Comparison of ENCODE assay signal across 15 cellular contexts in the genomic region with DNA sequence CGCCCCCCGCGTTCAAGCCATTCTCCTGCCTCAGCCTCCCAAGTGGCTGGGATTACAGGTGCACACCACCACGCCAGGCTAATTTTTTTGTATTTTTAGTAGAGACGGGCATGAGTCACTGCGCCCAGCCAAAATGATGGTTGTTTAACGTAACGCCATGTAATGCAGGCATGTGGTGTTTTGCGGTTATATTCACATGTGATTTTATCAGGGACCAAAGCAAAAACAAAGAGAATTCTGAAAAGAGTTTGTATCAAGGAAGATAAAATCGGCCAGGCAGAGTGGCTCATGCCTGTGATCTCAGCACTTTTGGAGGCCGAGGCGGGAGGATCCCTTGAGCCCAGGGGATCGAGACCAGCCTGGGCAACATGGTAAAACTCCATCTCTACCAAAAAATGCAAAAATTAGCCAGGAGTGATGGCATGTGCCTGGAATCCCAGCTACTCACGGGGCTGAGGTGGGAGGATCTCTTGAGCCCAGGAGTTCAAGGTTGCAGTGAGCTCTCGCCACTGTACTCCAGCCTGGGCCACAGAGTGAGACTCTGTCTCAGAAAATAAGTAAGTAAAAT. TPM values are rescaled to one million over a fixed set of nuclear protein-coding genes. Genes with fewer than 3 reads are reported as not detected.
"Had no signal": no experiment of that assay in that cellular context is flagged by ENCODE, and none has a peak within 500 bp of the region (broad histone marks: within the 10 kb centered on the region; RNA-seq: fewer than 3 reads in every experiment).

No MANE protein-coding gene starts in this region.

- H3K4me1 ChIP-seq: colonic mucosa, gastroesophageal sphincter, pancreas had no signal

- H3K4me3 Mint-ChIP-seq: activated naive CD4-positive, alpha-beta T cell treated with anti-CD3 and anti-CD28 coated beads for 36 hours; neural crest cell; stimulated activated naive CD8-positive, alpha-beta T cell treated with anti-CD3 and anti-CD28 coated beads, Interleukin-15, amount 100 ng/mL, for 72 hours had no signal

- H3K4me1 Mint-ChIP-seq: neural crest cell had no signal

- ATAC-seq: gastroesophageal sphincter; stimulated activated naive CD8-positive, alpha-beta T cell treated with anti-CD3 and anti-CD28 coated beads, Interleukin-15, amount 100 ng/mL, for 72 hours had no signal

- DNase-seq: activated CD4-positive, alpha-beta T cell treated with anti-CD3 and anti-CD28 coated beads, Interleukin-2, amount 50 U/mL, for 48 hours; activated CD4-positive, CD25-positive, alpha-beta regulatory T cell treated with anti-CD3 and anti-CD28 coated beads, Interleukin-2, amount 50 U/mL, for 72 hours; activated naive CD4-positive, alpha-beta T cell treated with anti-CD3 and anti-CD28 coated beads for 36 hours; colonic mucosa; effector CD8-positive, alpha-beta T cell; left lung; mesenchymal stem cell; pancreas; stimulated activated CD4-positive, alpha-beta T cell treated with anti-CD3 and anti-CD28 coated beads, Interleukin-2, amount 100 ng/mL, for 48 hours; stimulated activated naive CD8-positive, alpha-beta T cell treated with anti-CD3 and anti-CD28 coated beads, Interleukin-15, amount 100 ng/mL, for 72 hours had no signal

- H3K27ac Mint-ChIP-seq: activated naive CD4-positive, alpha-beta T cell treated with anti-CD3 and anti-CD28 coated beads for 36 hours had no signal

- H3K9me3 Mint-ChIP-seq: neural crest cell; stimulated activated naive CD8-positive, alpha-beta T cell treated with anti-CD3 and anti-CD28 coated beads, Interleukin-15, amount 100 ng/mL, for 72 hours had no signal

- H3K27me3 ChIP-seq: colonic mucosa had no signal

- H3K27ac ChIP-seq: colonic mucosa, epithelial cell of prostate, gastroesophageal sphincter, pancreas had no signal

- H3K4me3 ChIP-seq: colonic mucosa, gastroesophageal sphincter, pancreas had no signal

- H3K36me3 ChIP-seq: colonic mucosa, gastroesophageal sphincter, left lung, pancreas had no signal

- H3K9me3 ChIP-seq: colonic mucosa, left lung, pancreas had no signal

RNA-seq across cellular contexts. Expression of gene ADGRE2, which starts 4.7 kb away (rescaled TPM):
- total RNA-seq: neural crest cell had no signal

RNA-seq across cellular contexts. Expression of gene OR7A5, which starts 51.9 kb away (rescaled TPM):
- total RNA-seq: activated naive CD4-positive, alpha-beta T cell treated with anti-CD3 and anti-CD28 coated beads for 36 hours; cardiac septum; colonic mucosa; gastroesophageal sphincter; left lung; neural crest cell; pancreas had no signal
- polyA plus RNA-seq: adipose tissue, pancreas had no signal

RNA-seq across cellular contexts. Expression of gene OR7C1, which starts 51.9 kb away (rescaled TPM):
- total RNA-seq: activated naive CD4-positive, alpha-beta T cell treated with anti-CD3 and anti-CD28 coated beads for 36 hours; colonic mucosa; gastroesophageal sphincter; neural crest cell had no signal
- polyA plus RNA-seq: pancreas had no signal
